21 cellular contexts compared by ENCODE assay signal in the genomic region with DNA sequence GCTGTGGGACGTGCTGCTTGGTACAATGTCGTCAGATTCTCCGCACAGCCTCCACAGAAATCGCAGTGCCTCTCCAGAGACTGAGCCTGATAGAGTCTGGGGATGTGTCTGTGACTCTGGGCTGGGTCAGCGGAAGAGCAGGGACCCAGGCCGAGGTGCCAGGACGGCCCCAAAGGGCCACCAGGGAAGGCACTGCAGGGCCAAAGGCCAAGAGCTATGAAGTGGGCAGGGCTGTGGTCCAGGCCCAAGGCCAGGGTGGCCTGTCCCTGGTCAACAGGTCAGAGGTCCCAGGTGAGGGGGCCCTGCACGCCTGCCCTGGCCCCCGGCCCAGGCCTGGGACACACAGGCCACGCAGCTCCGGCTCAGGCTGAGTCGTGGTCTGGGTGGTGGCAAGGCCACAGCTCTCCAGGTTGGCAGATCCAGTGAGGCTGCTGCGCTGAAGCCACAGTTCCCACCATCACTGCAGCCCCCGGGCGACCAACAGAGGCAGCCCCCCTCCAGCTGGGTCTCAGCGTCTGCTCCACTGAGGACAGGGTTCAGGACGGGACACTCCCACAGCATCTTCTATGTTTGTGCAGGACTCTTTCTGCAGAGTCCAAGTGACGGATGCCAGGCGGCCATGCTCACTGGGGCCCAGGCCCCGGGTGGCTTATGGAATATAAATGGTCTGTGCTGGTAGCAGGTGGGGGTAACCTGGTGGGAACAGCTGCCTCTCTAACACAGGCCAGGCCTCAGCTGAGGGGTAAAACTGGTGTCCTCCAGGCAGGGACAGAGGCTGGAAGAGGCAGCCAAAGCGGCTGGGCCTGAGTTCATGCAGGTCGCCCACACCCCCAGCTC. TPM values are rescaled to one million over a fixed set of nuclear protein-coding genes. Genes with fewer than 3 reads are reported as not detected.
DNase-seq lines count a peak whose midpoint lies in the region; ATAC-seq and TF ChIP-seq lines count a peak whose summit lies in the region.
"Had no signal": no experiment of that assay in that cellular context is flagged by ENCODE, and none has a peak within 500 bp of the region (broad histone marks: within the 10 kb centered on the region; RNA-seq: fewer than 3 reads in every experiment).

No MANE protein-coding gene starts in this region.

- H3K9me3 ChIP-seq in Panc1 (ENCODE audit: control insufficient read depth, insufficient read depth, low read depth, low read length): no peaks in the 10 kb centered on the region
- H3K9me3 ChIP-seq in heart right ventricle: no peaks in the 10 kb centered on the region
- H3K9me3 ChIP-seq in mucosa of descending colon: no peaks in the 10 kb centered on the region
- no peaks in the 10 kb centered on the region for H3K9me3 ChIP-seq in subcutaneous abdominal adipose tissue (ENCODE audit: control insufficient read depth in 5 of 5, low read length in 5 of 5)
- H3K9me3 ChIP-seq: gastroesophageal sphincter, ovary had no signal

- WGBS in heart right ventricle, 2 donors: 94 to 96% methylated on average over 22 of the region's 22 CpGs

- peak overlapping the region in 3 of 5 donors; percentile 59 to 72 (median 69) for H3K9ac ChIP-seq in subcutaneous abdominal adipose tissue (ENCODE audit: low read length in 5 of 5)

- POLR2A ChIA-PET in Panc1 (lab: Charles Lee): no interaction called here

- H3K27ac ChIP-seq in Panc1 (ENCODE audit: low read length) (0 out of 2 replicates have a peak overlapping the region, but pooled peaks have one; percentile 23), heart right ventricle (peak overlapping the region in 8 of 10 donors; percentile 53 to 93 (median 88)), subcutaneous abdominal adipose tissue (ENCODE audit: low read depth, low read length) (peak overlapping the region; percentile 92)
- H3K27ac ChIP-seq: dorsolateral prefrontal cortex, ovary had no signal

- H3K4me3 ChIP-seq in Panc1 (ENCODE audit: low read depth in 2 of 2, low read length in 2 of 2) (no peak overlapping the region), heart right ventricle (no peak overlapping the region), mucosa of descending colon (no peak overlapping the region), subcutaneous abdominal adipose tissue (ENCODE audit: low read depth in 1 of 5, low read length in 5 of 5) (no peak overlapping the region), foreskin fibroblast (ENCODE audit: low read depth in 1 of 2, low read length in 2 of 2) (no peak overlapping the region)
- H3K4me3 ChIP-seq: dorsolateral prefrontal cortex, gastroesophageal sphincter, K562, ovary had no signal

- H3K36me3 ChIP-seq in Panc1 (ENCODE audit: control insufficient read depth, insufficient read depth, low read length) (no peaks in the 10 kb centered on the region; the same call in 1 of the 2 replicates), heart right ventricle (no peaks in the 10 kb centered on the region), mucosa of descending colon (ENCODE audit: low read depth) (no peaks in the 10 kb centered on the region), subcutaneous abdominal adipose tissue (ENCODE audit: control insufficient read depth in 5 of 5, insufficient read depth in 5 of 5, low read length in 5 of 5) (no peaks in the 10 kb centered on the region)
- H3K36me3 ChIP-seq: gastroesophageal sphincter, ovary had no signal

- intact Hi-C loops in Panc1 (cut with micrococcal nuclease; ENCODE audit: unreplicated experiment): no loop called here
- intact Hi-C loops in heart right ventricle (cut with DNase I): no loop called here
- intact Hi-C loops in mucosa of descending colon (cut with DNase I, micrococcal nuclease): no loop called here

- ATAC-seq in Panc1: no peak
- no peak for ATAC-seq in heart right ventricle
- ATAC-seq in mucosa of descending colon: no peak
- ATAC-seq in HG03432 (IDR thresholded peaks at IDR 0.05; ENCODE audit: unreplicated experiment): no peak
- ATAC-seq: gastroesophageal sphincter, K562, SK-N-SH treated with all-trans-retinoic acid at 6 μM for 48 hours had no signal

- peaks cover 58% of the 10 kb centered on the region for H3K4me1 ChIP-seq in Panc1 (ENCODE audit: control insufficient read depth, insufficient read depth, low read length)
- H3K4me1 ChIP-seq in heart right ventricle: peaks cover 31 to 61% (median 49%) of the 10 kb centered on the region in 9 donors
- H3K4me1 ChIP-seq in mucosa of descending colon (ENCODE audit: low read depth): peaks cover 32% of the 10 kb centered on the region
- peaks cover 6 to 84% (median 77%) of the 10 kb centered on the region in 5 donors for H3K4me1 ChIP-seq in subcutaneous abdominal adipose tissue (ENCODE audit: control insufficient read depth in 5 of 5, insufficient read depth in 5 of 5, low read length in 5 of 5)

- BruUV-seq in Panc1 (replicated peaks; lab: Mats Ljungman, UMichigan): no TSS peak

- TF ChIP-seq CTCF in Panc1 (IDR thresholded peaks at IDR 0.05): no peak
- TF ChIP-seq CTCF in heart right ventricle (IDR thresholded peaks at IDR 0.05): no peak
- no peak for TF ChIP-seq CTCF in mucosa of descending colon (IDR thresholded peaks at IDR 0.05)
- no peak for TF ChIP-seq CTCF in foreskin fibroblast (IDR thresholded peaks at IDR 0.05; ENCODE audit: low read depth, low read length)

- in situ Hi-C loops in Panc1 (cut with HindIII; ENCODE audit: low pct_unique_long_range_greater_than_20kb, low sequenced_read_pairs): no loop called here

- DNase-seq in Panc1 (ENCODE audit: low read depth, low spot score) (no peak), heart right ventricle (peak in 1 of 2 donors; percentile 13), mucosa of descending colon (peak in 2 of 3 donors; percentile 26 to 56), foreskin fibroblast (no peak), NCI-H187 (lab: John Stamatoyannopoulos, UW) (no peak)
- no peak for DNase-seq in activated CD8-positive, alpha-beta memory T cell treated with anti-CD3 and anti-CD28 coated beads, Interleukin-2, amount 50 U/mL, for 48 hours
- DNase-seq: DND-41; MV-4-11; NCI-H2029 treated with DMSO at 0.1 percent for 48 hours; NCI-H446 treated with DMSO at 0.1 percent for 48 hours; stimulated activated CD4-positive, alpha-beta T cell treated with anti-CD3 and anti-CD28 coated beads, Interleukin-4, amount 100 ng/mL, for 1 hour had no signal

- H3K27me3 ChIP-seq in Panc1 (ENCODE audit: control insufficient read depth, insufficient read depth, low read length): no peaks in the 10 kb centered on the region
- no peaks in the 10 kb centered on the region for H3K27me3 ChIP-seq in heart right ventricle
- H3K27me3 ChIP-seq in subcutaneous abdominal adipose tissue (ENCODE audit: control insufficient read depth in 5 of 5, insufficient read depth in 4 of 5, low read length in 5 of 5): no peaks in the 10 kb centered on the region
- H3K27me3 ChIP-seq: dorsolateral prefrontal cortex, gastroesophageal sphincter, ovary had no signal

- CTCF ChIA-PET in Panc1 (lab: Charles Lee): no interaction called here

RNA-seq across cellular contexts. Expression of gene PIM3, which starts 4.8 kb away (rescaled TPM):
- total RNA-seq in Panc1 (2021; ENCODE audit: unreplicated experiment) (58.2 TPM), heart right ventricle (10 to 100 TPM; 27.4 to 81.6 (median 41.6) TPM), mucosa of descending colon (100 to 1,000 TPM in 1 of 3 donors, 10 to 100 TPM in 2; 56.4 to 106 (median 58.7) TPM)
- 65.3 TPM for polyA plus RNA-seq in Panc1 (2012; ENCODE audit: insufficient read length)
- polyA plus RNA-seq in heart right ventricle: 10 to 100 TPM; 43.9 to 62.0 TPM

RNA-seq across cellular contexts. Expression of gene CRELD2, which starts 37.4 kb away (rescaled TPM):
- total RNA-seq in Panc1 (2021; ENCODE audit: unreplicated experiment) (59.7 TPM), heart right ventricle (10 to 100 TPM; 13.0 to 32.5 (median 19.2) TPM), mucosa of descending colon (10 to 100 TPM; 27.6 to 57.6 (median 32.2) TPM)
- polyA plus RNA-seq in Panc1 (2012; ENCODE audit: insufficient read length): 98.5 TPM
- 10 to 100 TPM; 11.0 to 90.0 TPM for polyA plus RNA-seq in heart right ventricle

RNA-seq across cellular contexts. Expression of gene ALG12, which starts 37.6 kb away (rescaled TPM):
- total RNA-seq in Panc1 (2021; ENCODE audit: unreplicated experiment) (23.4 TPM), heart right ventricle (10 to 100 TPM in 9 of 10 donors, 1 to 10 TPM in 1; 9.6 to 19.8 (median 16.0) TPM), mucosa of descending colon (10 to 100 TPM; 21.7 to 28.7 (median 25.5) TPM)
- 41.1 TPM for polyA plus RNA-seq in Panc1 (2012; ENCODE audit: insufficient read length)
- polyA plus RNA-seq in heart right ventricle: 10 to 100 TPM in 1 of 2 donors, 1 to 10 TPM in 1; 9.7 to 10.4 TPM

RNA-seq across cellular contexts. Expression of gene IL17REL, which starts 56.8 kb away (rescaled TPM):
- total RNA-seq in Panc1 (2021; ENCODE audit: unreplicated experiment) (0.82 TPM), heart right ventricle (under 1 TPM in 1 of 10 donors, not detected in 9; 0.11 TPM), mucosa of descending colon (under 1 TPM in 2 of 3 donors, not detected in 1; 0.09 to 0.43 TPM)
- 1.3 TPM for polyA plus RNA-seq in Panc1 (2012; ENCODE audit: insufficient read length)
- polyA plus RNA-seq in heart right ventricle: not detected
- total RNA-seq: gastroesophageal sphincter, myocyte, subcutaneous adipose tissue had no signal
- polyA plus RNA-seq: esophagus had no signal

Comparison
In these comparisons a context has a peak if more than half of its experiments do, and no peak if none do; other contexts are left out.
1. DNase-seq: peak in mucosa of descending colon (2 of 3); none in Panc1 (single experiment), foreskin fibroblast (0 of 2), activated CD8-positive, alpha-beta memory T cell treated with anti-CD3 and anti-CD28 coated beads, Interleukin-2, amount 50 U/mL, for 48 hours (single experiment) and NCI-H187 (0 of 2).
2. H3K27ac ChIP-seq: peak in every context shown above with its lines; median percentile 92 in subcutaneous abdominal adipose tissue; 88 in heart right ventricle; 23 in Panc1.